Comparison of ENCODE assay signal across 8 cellular contexts in genomic region chr4:2011634-2012033, GRCh38. TPM values are rescaled to one million over a fixed set of nuclear protein-coding genes. Genes with fewer than 3 reads are reported as not detected.
DNase-seq lines count a peak whose midpoint lies in the region; ATAC-seq, FAIRE-seq and TF ChIP-seq lines count a peak whose summit lies in the region.
"Not testable (repeated sequence)": the region's sequence is repeated elsewhere in the genome, so short reads cannot be mapped to it uniquely, and the experiment has no call there.
"Had no signal": no experiment of that assay in that cellular context is flagged by ENCODE, and none has a peak within 500 bp of the region (broad histone marks: within the 10 kb centered on the region; RNA-seq: fewer than 3 reads in every experiment).

No MANE protein-coding gene starts in this region.

- H3K79me2 ChIP-seq in K562 (ENCODE audit: control insufficient read depth, insufficient read depth, low read length) = peaks cover 22% of the 10 kb centered on the region

- POLR2A ChIA-PET in IMR-90 (lab: Charles Lee; ENCODE audit: unreplicated experiment) = not testable (repeated sequence)
- POLR2A ChIA-PET in K562 (lab: Yijun Ruan, JAX) = interaction anchor here (0.5 to 0.8 kb wide), 3 partner anchors 19 to 66 kb away, joined by 3 read pairs; no protein-coding TSS in a partner anchor

- not testable (repeated sequence) for H2AFZ ChIP-seq in IMR-90 (replicated peaks; ENCODE audit: low read length, poor library complexity); K562 (ENCODE audit: low read depth, low read length); mesenchymal stem cell (ENCODE audit: low read depth, low read length)

- H3K79me1 ChIP-seq in IMR-90 (ENCODE audit: low read depth in 1 of 2, low read length in 2 of 2) = peaks cover 11 to 19% of the 10 kb centered on the region in 2 experiments
- H3K79me1 ChIP-seq in mesenchymal stem cell (replicated peaks; ENCODE audit: low read length, poor library complexity, severe bottlenecking) = not testable (repeated sequence)

- not testable (repeated sequence) for H2BK12ac ChIP-seq in mesenchymal stem cell (ENCODE audit: low read length in 2 of 2)

- H4K20me1 ChIP-seq in IMR-90 (ENCODE audit: insufficient read depth, low read length) = not testable (repeated sequence)
- peaks cover 13% of the 10 kb centered on the region for H4K20me1 ChIP-seq in K562 (replicated peaks; ENCODE audit: control insufficient read depth, insufficient read depth, low read length)

- H3K9ac ChIP-seq in IMR-90 (ENCODE audit: low read depth, low read length); K562 (ENCODE audit: insufficient read depth in 1 of 2, low read depth in 2 of 2, low read length in 2 of 2); mesenchymal stem cell (ENCODE audit: low read length): not testable (repeated sequence)

- H3K9me3 ChIP-seq in IMR-90 (ENCODE audit: control insufficient read depth, insufficient read depth, low read length); K562 (replicated peaks; ENCODE audit: control insufficient read depth, insufficient read depth, low read depth, low read length); mesenchymal stem cell (ENCODE audit: control insufficient read depth, low read length): not testable (repeated sequence)

- not testable (repeated sequence) for TF ChIP-seq POLR2A in IMR-90 (IDR thresholded peaks at IDR 0.05; ENCODE audit: low read depth, low read length); K562 (conservative IDR thresholded peaks at IDR 0.05)

- H3K14ac ChIP-seq in IMR-90 (replicated peaks; ENCODE audit: low read depth, low read length); mesenchymal stem cell (ENCODE audit: low read length in 2 of 2): not testable (repeated sequence)

- not testable (repeated sequence) for H2BK5ac ChIP-seq in IMR-90 (ENCODE audit: low read depth, low read length, poor library complexity, severe bottlenecking); mesenchymal stem cell (ENCODE audit: low read depth, low read length, poor library complexity, severe bottlenecking)

- not testable (repeated sequence) for ATAC-seq in IMR-90 (ENCODE audit: low read depth); K562

- H2BK15ac ChIP-seq in IMR-90 (ENCODE audit: low read depth, low read length); mesenchymal stem cell (ENCODE audit: low read depth, poor library complexity, severe bottlenecking): not testable (repeated sequence)

- peak; percentile 55 to 59 for DNase-seq in AML-193 (lab: John Stamatoyannopoulos, UW)
- DNase-seq in IMR-90; K562 (ENCODE audit: extremely low read depth in 1 of 4, low spot score in 3 of 4): not testable (repeated sequence)
- peak; percentile 57 to 74 for DNase-seq in NOMO-1 (lab: John Stamatoyannopoulos, UW; ENCODE audit: unreplicated experiment in 2 of 2)
- peak; percentile 64 for DNase-seq in SIG-M5 treated with dmso at 0.1 percent for 504 hours (lab: John Stamatoyannopoulos, UW; ENCODE audit: unreplicated experiment)
- peak; percentile 18 for DNase-seq in fibroblast of the aortic adventitia (ENCODE audit: low read depth)
- DNase-seq in mesenchymal stem cell = peak; percentile 11

- not testable (repeated sequence) for H2AK5ac ChIP-seq in IMR-90 (ENCODE audit: low read depth, low read length); mesenchymal stem cell (ENCODE audit: low read length, severe bottlenecking)

- H4K91ac ChIP-seq in IMR-90 (ENCODE audit: insufficient read depth, low read depth, low read length); mesenchymal stem cell (ENCODE audit: low read length): not testable (repeated sequence)

- H3K23ac ChIP-seq in IMR-90 (ENCODE audit: low read depth, low read length); mesenchymal stem cell (ENCODE audit: low read length in 2 of 2): not testable (repeated sequence)

- dilution Hi-C loops in IMR-90 (cut with HindIII; ENCODE audit: low sequenced_read_pairs, unreplicated experiment) = not testable (repeated sequence)

- H3K36me3 ChIP-seq in IMR-90 (ENCODE audit: control insufficient read depth, insufficient read depth, low read length); K562 (ENCODE audit: control insufficient read depth, insufficient read depth, low read length); mesenchymal stem cell (ENCODE audit: control insufficient read depth in 1 of 2, insufficient read depth in 2 of 2, low read depth in 1 of 2, low read length in 2 of 2): not testable (repeated sequence)

- not testable (repeated sequence) for H3K27me3 ChIP-seq in IMR-90 (ENCODE audit: control insufficient read depth, insufficient read depth, low read length); K562 (ENCODE audit: control insufficient read depth in 2 of 2, insufficient read depth in 2 of 2, low read length in 2 of 2); mesenchymal stem cell (ENCODE audit: control insufficient read depth in 1 of 2, insufficient read depth in 1 of 2, low read length in 2 of 2)

- not testable (repeated sequence) for H4K8ac ChIP-seq in IMR-90 (ENCODE audit: low read depth in 2 of 2, low read length in 2 of 2); mesenchymal stem cell (ENCODE audit: low read length)

- not testable (repeated sequence) for TF ChIP-seq EP300 in K562 (IDR thresholded peaks at IDR 0.05; ENCODE audit: low read length)

- H4K5ac ChIP-seq in IMR-90 (ENCODE audit: low read depth, low read length) = not testable (repeated sequence)

- H3K4ac ChIP-seq in IMR-90 (ENCODE audit: low read depth, low read length); mesenchymal stem cell (ENCODE audit: low read depth in 1 of 2, low read length in 2 of 2): not testable (repeated sequence)

- H2AK9ac ChIP-seq in IMR-90 (replicated peaks; ENCODE audit: low read depth, low read length, poor library complexity) = not testable (repeated sequence)

- intact Hi-C loops in IMR-90 (cut with micrococcal nuclease); K562 (cut with micrococcal nuclease): not testable (repeated sequence)

- not testable (repeated sequence) for H3K4me3 ChIP-seq in IMR-90 (ENCODE audit: insufficient read depth, low read depth, low read length); K562; fibroblast of the aortic adventitia (ENCODE audit: low read depth, low read length); mesenchymal stem cell (ENCODE audit: insufficient read depth in 1 of 2, low read depth in 1 of 2, low read length in 2 of 2)

- no CpG with 5 or more reads among the region's 3 CpGs for WGBS in IMR-90 (ENCODE audit: extremely low coverage in 2 of 2, insufficient read length in 1 of 2), 2 experiments
- 65% methylated on average over 3 of the region's 3 CpGs for WGBS in K562 (ENCODE audit: insufficient coverage, low coverage, missing lambda C conversion rate)
- WGBS in mesenchymal stem cell = 90% methylated on average over 3 of the region's 3 CpGs

- H3K4me2 ChIP-seq in IMR-90 (ENCODE audit: low read depth, low read length); K562 (ENCODE audit: insufficient read depth, low read length); mesenchymal stem cell (ENCODE audit: low read length, poor library complexity, severe bottlenecking): not testable (repeated sequence)

- H3K27ac ChIP-seq in IMR-90 (ENCODE audit: insufficient read depth, low read length); K562 (ENCODE audit: extremely low read depth, low read depth, low read length); mesenchymal stem cell (ENCODE audit: low read length, poor library complexity, severe bottlenecking): not testable (repeated sequence)

- TF ChIP-seq CTCF in IMR-90 (conservative IDR thresholded peaks at IDR 0.05; ENCODE audit: low read depth, low read length); K562 (IDR thresholded peaks at IDR 0.05 in 2 of 3, conservative IDR thresholded peaks at IDR 0.05 in 1 of 3; ENCODE audit: insufficient read depth in 2 of 3, low read depth in 1 of 3, low read length in 3 of 3); fibroblast of the aortic adventitia (IDR thresholded peaks at IDR 0.05; ENCODE audit: insufficient read depth, low read length): not testable (repeated sequence)

- H3K9me1 ChIP-seq in IMR-90 (ENCODE audit: insufficient read depth, low read length); K562 (ENCODE audit: control insufficient read depth, insufficient read depth, low read length): not testable (repeated sequence)

- FAIRE-seq in K562 (lab: Jason Lieb, UNC) = not testable (repeated sequence)

- H3K18ac ChIP-seq in IMR-90 (ENCODE audit: low read depth, low read length); mesenchymal stem cell (ENCODE audit: low read depth in 1 of 2, low read length in 2 of 2): not testable (repeated sequence)

- not testable (repeated sequence) for TF ChIP-seq RAD21 in IMR-90 (IDR thresholded peaks at IDR 0.05; ENCODE audit: low read length); K562 (CRISPR knock-in tag; conservative IDR thresholded peaks at IDR 0.05 in 1 of 2, IDR thresholded peaks at IDR 0.05 in 1 of 2)

- BruUV-seq in IMR-90 (replicated peaks; lab: Mats Ljungman, UMichigan); K562 (replicated peaks; lab: Mats Ljungman, UMichigan): not testable (repeated sequence)

- in situ Hi-C loops in IMR-90 (cut with MboI; ENCODE audit: low sequenced_read_pairs); K562 (cut with MboI): not testable (repeated sequence)

- H2BK120ac ChIP-seq in IMR-90 (ENCODE audit: low read depth, low read length); mesenchymal stem cell (ENCODE audit: low read depth, low read length): not testable (repeated sequence)

- H3K4me1 ChIP-seq in IMR-90 (ENCODE audit: control insufficient read depth, insufficient read depth, low read length); mesenchymal stem cell (ENCODE audit: control insufficient read depth, insufficient read depth, low read depth, low read length): not testable (repeated sequence)
- H3K4me1 ChIP-seq in K562 (replicated peaks in 1 of 2; ENCODE audit: control insufficient read depth in 2 of 2, insufficient read depth in 2 of 2, low read length in 2 of 2) = peaks cover 24 to 43% of the 10 kb centered on the region in 2 experiments

- CTCF ChIA-PET in IMR-90 (lab: Yijun Ruan, JAX) = not testable (repeated sequence)
- CTCF ChIA-PET in K562 (lab: Yijun Ruan, JAX; ENCODE audit: low intra/inter-chr PET ratio) = interaction anchor here (0.6 kb wide), 1 partner anchor 32 kb away, joined by 3 read pairs; no protein-coding TSS in a partner anchor

- H3K56ac ChIP-seq in IMR-90 (ENCODE audit: extremely low read depth, insufficient read depth, low read length) = not testable (repeated sequence)

- H2BK20ac ChIP-seq in IMR-90 (ENCODE audit: low read depth, low read length) = not testable (repeated sequence)

RNA-seq across cellular contexts. Expression of gene NELFA, which starts 2.9 kb away (rescaled TPM):
- total RNA-seq in IMR-90 (2012; rRNA removed) = 4.3 and 5.8 TPM in 2 replicates
- 21.9 and 23.4 TPM in 2 replicates for polyA plus RNA-seq in IMR-90 (2012; rRNA removed)
- 15.8 and 24.7 TPM in 2 replicates for polyA plus RNA-seq in IMR-90 (2012; cell fraction: cytosol; rRNA removed)
- polyA plus RNA-seq in IMR-90 (2012; cell fraction: nucleus; rRNA removed; ENCODE audit: low replicate concordance) = 32.1 and 61.2 TPM in 2 replicates
- 38.8 and 78.3 TPM in 2 replicates for total RNA-seq in K562 (2011; cell fraction: chromatin; rRNA removed; ENCODE audit: low replicate concordance)
- total RNA-seq in K562 (2011; cell fraction: nucleolus; rRNA removed) = 62.0 and 74.4 TPM in 2 replicates
- 44.5 and 47.7 TPM in 2 replicates for total RNA-seq in K562 (2011; cell fraction: nucleoplasm; rRNA removed)
- 29.1 and 33.3 TPM in 2 replicates for total RNA-seq in K562 (2014; rRNA removed)
- 10.6 and 12.0 TPM in 2 replicates for total RNA-seq in K562 (2014; rRNA removed; fragmentation: Illumina TruSeq; extraction: Trizol)
- total RNA-seq in K562 (2015; rRNA removed; fragmentation: Illumina TruSeq; extraction: Trizol) = 16.4 and 18.9 TPM in 2 replicates
- total RNA-seq in K562 (2021) = 59.6 and 63.0 TPM in 2 replicates
- polyA plus RNA-seq in K562 (2011; rRNA removed) = 12.9 and 28.3 TPM in 2 replicates
- 19.0 and 31.9 TPM in 2 replicates for polyA plus RNA-seq in K562 (2011; cell fraction: cytosol; rRNA removed)
- polyA plus RNA-seq in K562 (2011; cell fraction: nucleus; rRNA removed) = 59.7 and 83.0 TPM in 2 replicates
- polyA plus RNA-seq in K562 (2012) = 44.5 and 46.5 TPM in 2 replicates
- 14.8 and 32.1 TPM in 2 replicates for polyA plus RNA-seq in K562 (2014; fragmentation: Illumina TruSeq; extraction: Trizol)
- polyA plus RNA-seq in K562 (2014; fragmentation: Nextera tagmentation; extraction: Ambion mirVana) = 1 to 10 TPM in 1 of 2 experiments, under 1 TPM in 1; 0.76 to 1.4 TPM
- 33.6 and 36.5 TPM in 2 replicates for polyA plus RNA-seq in K562 (2014; rRNA removed)
- 7.8 and 9.9 TPM in 2 replicates for polyA minus RNA-seq in K562 (2011; rRNA and poly(A)+ RNA removed)
- polyA minus RNA-seq in K562 (2011; cell fraction: cytosol; rRNA and poly(A)+ RNA removed) = 26.9 and 38.7 TPM in 2 replicates
- polyA minus RNA-seq in K562 (2011; cell fraction: nucleus; rRNA and poly(A)+ RNA removed) = 48.3 and 117 TPM in 2 replicates
- total RNA-seq in fibroblast of the aortic adventitia (ENCODE audit: low replicate concordance) = 14.8 and 26.2 TPM in 2 replicates
- polyA plus RNA-seq in mesenchymal stem cell (2013, experiment 1 of 2) = 14.9 TPM
- 15.1 TPM for polyA plus RNA-seq in mesenchymal stem cell (2013, experiment 2 of 2)

RNA-seq across cellular contexts. Expression of gene NAT8L, which starts 47.5 kb away (rescaled TPM):
- total RNA-seq in IMR-90 (2012; rRNA removed) (not detected in 2 replicates), K562 (2014; rRNA removed) (3.8 and 5.3 TPM in 2 replicates), K562 (2014; rRNA removed; fragmentation: Illumina TruSeq; extraction: Trizol) (0.62 and 0.67 TPM in 2 replicates), K562 (2015; rRNA removed; fragmentation: Illumina TruSeq; extraction: Trizol) (1.5 and 1.7 TPM in 2 replicates), K562 (2021) (9.5 and 11.0 TPM in 2 replicates), fibroblast of the aortic adventitia (ENCODE audit: low replicate concordance) (0.09 and 0.25 TPM in 2 replicates)
- polyA plus RNA-seq in IMR-90 (2012; rRNA removed) (0.04 and 0.05 TPM in 2 replicates), K562 (2011; rRNA removed) (3.9 and 4.9 TPM in 2 replicates), K562 (2014; fragmentation: Illumina TruSeq; extraction: Trizol) (1.5 and 3.1 TPM in 2 replicates), K562 (2014; fragmentation: Nextera tagmentation; extraction: Ambion mirVana) (under 1 TPM; 0.06 to 0.07 TPM), K562 (2014; rRNA removed) (2.9 and 3.7 TPM in 2 replicates)
- polyA plus RNA-seq in IMR-90 (2012; cell fraction: cytosol; rRNA removed) = 0.05 TPM in 2 replicates
- 0.08 and 0.14 TPM in 2 replicates for polyA plus RNA-seq in IMR-90 (2012; cell fraction: nucleus; rRNA removed; ENCODE audit: low replicate concordance)
- 10.2 and 23.1 TPM in 2 replicates for total RNA-seq in K562 (2011; cell fraction: chromatin; rRNA removed; ENCODE audit: low replicate concordance)
- 12.9 and 15.8 TPM in 2 replicates for total RNA-seq in K562 (2011; cell fraction: nucleolus; rRNA removed)
- total RNA-seq in K562 (2011; cell fraction: nucleoplasm; rRNA removed) = 10.6 and 15.3 TPM in 2 replicates
- 7.9 and 9.1 TPM in 2 replicates for polyA plus RNA-seq in K562 (2011; cell fraction: cytosol; rRNA removed)
- 19.1 and 19.2 TPM in 2 replicates for polyA plus RNA-seq in K562 (2011; cell fraction: nucleus; rRNA removed)
- polyA plus RNA-seq in K562 (2012) = 4.7 and 7.3 TPM in 2 replicates
- polyA minus RNA-seq in K562 (2011; rRNA and poly(A)+ RNA removed) = 39.8 and 58.5 TPM in 2 replicates
- polyA minus RNA-seq in K562 (2011; cell fraction: cytosol; rRNA and poly(A)+ RNA removed) = 7.1 and 7.3 TPM in 2 replicates
- polyA minus RNA-seq in K562 (2011; cell fraction: nucleus; rRNA and poly(A)+ RNA removed) = 4.3 TPM in 2 replicates
- polyA plus RNA-seq in mesenchymal stem cell (2013, experiment 1 of 2) = 0.14 TPM
- 0.12 TPM for polyA plus RNA-seq in mesenchymal stem cell (2013, experiment 2 of 2)
- total RNA-seq: HT-29 had no signal
